In the genomic region with DNA sequence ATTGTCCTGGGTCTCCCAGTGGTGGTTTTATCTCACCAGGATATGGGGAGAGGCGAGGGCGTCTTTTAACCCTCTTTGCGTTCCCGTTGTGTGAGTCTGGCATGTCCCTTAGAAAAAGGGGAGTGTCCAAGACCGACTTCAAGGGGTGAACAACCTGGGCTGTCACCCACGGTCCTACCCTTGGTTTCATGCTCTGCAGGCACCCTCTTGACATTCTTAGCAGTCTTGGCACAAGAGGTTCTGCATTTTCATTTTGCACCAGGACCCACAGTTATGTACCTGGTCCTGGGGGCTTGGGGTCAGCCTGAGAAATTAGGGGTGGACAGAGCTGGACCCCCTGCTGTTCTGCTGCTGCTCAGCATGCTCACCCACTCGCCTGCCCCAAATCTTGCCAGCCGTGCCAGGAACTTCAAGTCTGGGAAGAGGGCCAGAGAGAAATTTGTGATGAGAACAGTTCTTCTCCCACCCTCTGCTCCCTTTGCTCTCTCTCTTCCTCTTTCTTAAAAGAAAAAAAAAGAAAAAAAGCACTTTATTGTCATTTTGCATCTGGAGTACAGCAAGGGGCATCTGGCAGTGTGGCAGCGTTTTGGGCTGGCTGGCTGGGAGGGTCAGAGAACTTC, we compare ENCODE assay signal across 24 cellular contexts.
DNase-seq lines count a peak whose midpoint lies in the region; ATAC-seq and TF ChIP-seq lines count a peak whose summit lies in the region.
"Had no signal": no experiment of that assay in that cellular context is flagged by ENCODE, and none has a peak within 500 bp of the region (broad histone marks: within the 10 kb centered on the region; RNA-seq: fewer than 3 reads in every experiment).

No MANE protein-coding gene starts in this region.

- H3K4me3 Mint-ChIP-seq in chondrocyte (ENCODE audit: unreplicated experiment): no peak overlapping the region
- no peak overlapping the region for H3K4me3 Mint-ChIP-seq in activated CD4-positive, alpha-beta T cell treated with anti-CD3 and anti-CD28 coated beads for 36 hours
- H3K4me3 Mint-ChIP-seq: activated B cell treated with CpG ODN at 0.5 μM for 24 hours; activated CD8-positive, alpha-beta T cell treated with anti-CD3 and anti-CD28 coated beads for 36 hours; activated naive CD4-positive, alpha-beta T cell treated with anti-CD3 and anti-CD28 coated beads, Interleukin-2, amount 50 U/mL, for 24 hours; activated T-cell treated with anti-CD3 and anti-CD28 coated beads, Interleukin-2, amount 50 U/mL, for 24 hours; CD4-positive, CD25-positive, alpha-beta regulatory T cell; IgD-negative memory B cell; memory B cell; naive thymus-derived CD8-positive, alpha-beta T cell; stimulated activated naive CD8-positive, alpha-beta T cell treated with anti-CD3 and anti-CD28 coated beads, Interleukin-15, amount 100 ng/mL, for 72 hours had no signal

- H3K27ac Mint-ChIP-seq in chondrocyte (ENCODE audit: unreplicated experiment): peak overlapping the region; percentile 43
- H3K27ac Mint-ChIP-seq in activated CD4-positive, alpha-beta T cell treated with anti-CD3 and anti-CD28 coated beads for 36 hours: no peak overlapping the region
- H3K27ac Mint-ChIP-seq: activated B cell treated with CpG ODN at 0.5 μM for 24 hours; activated CD8-positive, alpha-beta T cell treated with anti-CD3 and anti-CD28 coated beads for 36 hours; activated naive CD4-positive, alpha-beta T cell treated with anti-CD3 and anti-CD28 coated beads, Interleukin-2, amount 50 U/mL, for 24 hours; activated T-cell treated with anti-CD3 and anti-CD28 coated beads, Interleukin-2, amount 50 U/mL, for 24 hours; IgD-negative memory B cell; memory B cell; naive thymus-derived CD8-positive, alpha-beta T cell; progenitor cell of endocrine pancreas; stimulated activated naive CD8-positive, alpha-beta T cell treated with anti-CD3 and anti-CD28 coated beads, Interleukin-15, amount 100 ng/mL, for 72 hours had no signal

- ATAC-seq in activated CD4-positive, alpha-beta T cell treated with anti-CD3 and anti-CD28 coated beads for 36 hours: no peak
- no peak for ATAC-seq in HG03457 (IDR thresholded peaks at IDR 0.05; ENCODE audit: unreplicated experiment)
- ATAC-seq: activated CD8-positive, alpha-beta T cell treated with anti-CD3 and anti-CD28 coated beads for 36 hours; HCT116; naive thymus-derived CD8-positive, alpha-beta T cell; stimulated activated naive CD8-positive, alpha-beta T cell treated with anti-CD3 and anti-CD28 coated beads, Interleukin-15, amount 100 ng/mL, for 72 hours had no signal

- peak; percentile 50 for DNase-seq in DMS 273 (lab: John Stamatoyannopoulos, UW; ENCODE audit: unreplicated experiment)
- no peak for DNase-seq in DMS 273 treated with DMSO at 0.1 percent for 48 hours (lab: John Stamatoyannopoulos, UW)
- peak; percentile 49 for DNase-seq in NOMO-1 treated with DMSO at 0.1 percent for 48 hours (lab: John Stamatoyannopoulos, UW; ENCODE audit: unreplicated experiment)
- DNase-seq in chondrocyte (ENCODE audit: low spot score): no peak
- DNase-seq in pons (ENCODE audit: low spot score): peak; percentile 16
- no peak for DNase-seq in activated CD4-positive, alpha-beta T cell treated with anti-CD3 and anti-CD28 coated beads for 36 hours
- DNase-seq in NCI-H526 treated with DMSO at 0.1 percent for 48 hours (lab: John Stamatoyannopoulos, UW): no peak
- DNase-seq: activated B cell treated with CpG ODN at 0.5 μM for 24 hours; activated CD8-positive, alpha-beta T cell treated with anti-CD3 and anti-CD28 coated beads for 36 hours; activated T-cell treated with anti-CD3 and anti-CD28 coated beads, Interleukin-2, amount 50 U/mL, for 24 hours; CD4-positive, CD25-positive, alpha-beta regulatory T cell; DMS53; naive thymus-derived CD8-positive, alpha-beta T cell; NCI-H187 treated with DMSO at 0.1 percent for 48 hours; small intestine; stimulated activated CD4-positive, alpha-beta T cell treated with anti-CD3 and anti-CD28 coated beads, Interleukin-2, amount 100 ng/mL, for 48 hours; stimulated activated naive CD8-positive, alpha-beta T cell treated with anti-CD3 and anti-CD28 coated beads, Interleukin-15, amount 100 ng/mL, for 72 hours; upper lobe of left lung had no signal

- H3K27me3 Mint-ChIP-seq in chondrocyte (ENCODE audit: low read depth): no peaks in the 10 kb centered on the region
- peaks cover 31% of the 10 kb centered on the region for H3K27me3 Mint-ChIP-seq in activated CD4-positive, alpha-beta T cell treated with anti-CD3 and anti-CD28 coated beads for 36 hours

- POLR2A ChIA-PET in activated CD4-positive, alpha-beta T cell treated with anti-CD3 and anti-CD28 coated beads for 36 hours (lab: Charles Lee): no interaction called here

- no peaks in the 10 kb centered on the region for H3K36me3 Mint-ChIP-seq in chondrocyte (ENCODE audit: low read depth)
- H3K36me3 Mint-ChIP-seq in activated CD4-positive, alpha-beta T cell treated with anti-CD3 and anti-CD28 coated beads for 36 hours (ENCODE audit: low read depth): no peaks in the 10 kb centered on the region
- H3K36me3 Mint-ChIP-seq: activated naive CD4-positive, alpha-beta T cell treated with anti-CD3 and anti-CD28 coated beads, Interleukin-2, amount 50 U/mL, for 24 hours; CD4-positive, CD25-positive, alpha-beta regulatory T cell; memory B cell; naive thymus-derived CD8-positive, alpha-beta T cell had no signal

- H3K9me3 Mint-ChIP-seq in chondrocyte (ENCODE audit: low read depth): no peaks in the 10 kb centered on the region
- no peaks in the 10 kb centered on the region for H3K9me3 Mint-ChIP-seq in activated CD4-positive, alpha-beta T cell treated with anti-CD3 and anti-CD28 coated beads for 36 hours (ENCODE audit: low read depth)
- H3K9me3 Mint-ChIP-seq: activated B cell treated with CpG ODN at 0.5 μM for 24 hours; activated CD8-positive, alpha-beta T cell treated with anti-CD3 and anti-CD28 coated beads for 36 hours; activated naive CD4-positive, alpha-beta T cell treated with anti-CD3 and anti-CD28 coated beads, Interleukin-2, amount 50 U/mL, for 24 hours; activated T-cell treated with anti-CD3 and anti-CD28 coated beads, Interleukin-2, amount 50 U/mL, for 24 hours; CD4-positive, CD25-positive, alpha-beta regulatory T cell; IgD-negative memory B cell; memory B cell; naive thymus-derived CD8-positive, alpha-beta T cell; stimulated activated naive CD8-positive, alpha-beta T cell treated with anti-CD3 and anti-CD28 coated beads, Interleukin-15, amount 100 ng/mL, for 72 hours had no signal

- no peak for TF ChIP-seq CTCF in chondrocyte (IDR thresholded peaks at IDR 0.05)

- intact Hi-C loops in activated CD4-positive, alpha-beta T cell treated with anti-CD3 and anti-CD28 coated beads for 36 hours (cut with DNase I, micrococcal nuclease): no loop called here

- peaks cover 66% of the 10 kb centered on the region for H3K4me1 Mint-ChIP-seq in chondrocyte (ENCODE audit: low read depth)
- no peaks in the 10 kb centered on the region for H3K4me1 Mint-ChIP-seq in activated CD4-positive, alpha-beta T cell treated with anti-CD3 and anti-CD28 coated beads for 36 hours
- H3K4me1 Mint-ChIP-seq: activated B cell treated with CpG ODN at 0.5 μM for 24 hours; activated naive CD4-positive, alpha-beta T cell treated with anti-CD3 and anti-CD28 coated beads, Interleukin-2, amount 50 U/mL, for 24 hours; IgD-negative memory B cell; memory B cell; stimulated activated naive CD8-positive, alpha-beta T cell treated with anti-CD3 and anti-CD28 coated beads, Interleukin-15, amount 100 ng/mL, for 72 hours had no signal

- CTCF ChIA-PET in activated CD4-positive, alpha-beta T cell treated with anti-CD3 and anti-CD28 coated beads for 36 hours (lab: Charles Lee): interaction anchor here (0.7 kb wide), 2 partner anchors 8 to 1241 kb away, joined by 3 read pairs; no protein-coding TSS in a partner anchor

Comparison
In these comparisons a context has a peak if more than half of its experiments do, and no peak if none do; other contexts are left out.
1. DNase-seq: peak in DMS 273 (single experiment), NOMO-1 treated with DMSO at 0.1 percent for 48 hours (single experiment) and pons (single experiment); none in DMS 273 treated with DMSO at 0.1 percent for 48 hours (single experiment), chondrocyte (single experiment), activated CD4-positive, alpha-beta T cell treated with anti-CD3 and anti-CD28 coated beads for 36 hours (single experiment) and NCI-H526 treated with DMSO at 0.1 percent for 48 hours (single experiment).